In the genomic region with DNA sequence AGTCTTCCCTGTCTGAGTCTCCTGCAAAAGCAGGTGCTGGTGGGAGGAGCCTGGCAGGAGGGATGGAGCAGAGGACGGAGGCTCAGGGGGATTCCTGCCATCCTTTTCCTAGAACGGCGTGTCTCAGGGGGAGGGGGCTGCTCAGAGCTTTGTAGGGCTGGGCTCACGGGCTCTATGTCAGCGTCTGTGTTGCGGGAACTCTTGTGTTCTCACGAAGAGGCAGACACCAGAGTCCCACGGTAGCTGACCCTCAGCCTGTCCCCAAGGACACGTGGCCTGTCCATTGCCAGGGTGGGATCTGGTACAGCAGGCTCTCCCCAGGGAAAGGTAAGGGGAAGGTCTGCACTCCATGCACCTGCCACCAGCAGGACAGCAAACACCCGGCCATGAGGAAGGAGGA, we compare ENCODE assay signal across 24 cellular contexts.
"Had no signal": no experiment of that assay in that cellular context is flagged by ENCODE, and none has a peak within 500 bp of the region (broad histone marks: within the 10 kb centered on the region; RNA-seq: fewer than 3 reads in every experiment).

No MANE protein-coding gene starts in this region.

- H3K4me3 ChIP-seq: neural progenitor cell, pancreas, prostate gland, right lobe of liver, sigmoid colon, stomach, thoracic aorta, thyroid gland, tibial nerve, upper lobe of left lung, vagina had no signal

- ATAC-seq: natural killer cell; pancreas; right cardiac atrium; right lobe of liver; stimulated activated effector memory CD8-positive, alpha-beta T cell treated with anti-CD3 and anti-CD28 coated beads, Interleukin-12 subunit alpha, Interleukin-12 subunit beta, amount 100 ng/mL, for 72 hours; stimulated activated naive B cell treated with anti-CD40 and anti-IgM and Interleukin-4, amounts not matched to agents 10 μg/mL and 1 μg/mL and 100 μg/mL, for 72 hours had no signal

- H3K27me3 ChIP-seq: neural progenitor cell, right lobe of liver, thyroid gland, tibial nerve, upper lobe of left lung, vagina had no signal

- H3K36me3 ChIP-seq: neural progenitor cell, pancreas, prostate gland, right lobe of liver, sigmoid colon, stomach, thoracic aorta, thyroid gland, tibial nerve, upper lobe of left lung, vagina had no signal

- DNase-seq: natural killer cell; occipital lobe; pancreas; right cardiac atrium; right lobe of liver; sigmoid colon; small intestine; stimulated activated CD4-positive, alpha-beta T cell treated with anti-CD3 and anti-CD28 coated beads, Interleukin-15, amount 100 ng/mL, for 24 hours; stimulated activated CD4-positive, alpha-beta T cell treated with anti-CD3 and anti-CD28 coated beads, Interleukin-2, amount 100 ng/mL, for 24 hours; stimulated activated CD4-positive, alpha-beta T cell treated with anti-CD3 and anti-CD28 coated beads, Interleukin-2, amount 100 ng/mL, for 48 hours; stimulated activated CD4-positive, alpha-beta T cell treated with anti-CD3 and anti-CD28 coated beads, Interleukin-4, amount 100 ng/mL, for 24 hours; stimulated activated naive B cell treated with anti-CD40 and anti-IgM and Interleukin-4, amounts not matched to agents 10 μg/mL and 1 μg/mL and 100 μg/mL, for 72 hours; stimulated activated naive CD4-positive, alpha-beta T cell treated with Interleukin-2 at 50 U/mL for 16 hours; stomach; thyroid gland; trophoblast cell; upper lobe of left lung had no signal

- H3K4me1 ChIP-seq: neural progenitor cell, pancreas, prostate gland, right lobe of liver, sigmoid colon, stomach, thyroid gland, tibial nerve, upper lobe of left lung, vagina had no signal

- H2AFZ ChIP-seq: neural progenitor cell had no signal

- FAIRE-seq: pancreas, small intestine, urothelium cell line had no signal

- H3K9ac ChIP-seq: neural progenitor cell had no signal

- H3K27ac ChIP-seq: neural progenitor cell, pancreas, prostate gland, right lobe of liver, sigmoid colon, stomach, thoracic aorta, thyroid gland, tibial nerve, upper lobe of left lung, vagina had no signal

- H3K4me2 ChIP-seq: neural progenitor cell had no signal

- H3K9me3 ChIP-seq: pancreas, prostate gland, right lobe of liver, sigmoid colon, stomach, thoracic aorta, thyroid gland, tibial nerve, upper lobe of left lung, vagina had no signal
